Comparison of ENCODE assay signal across 1 cellular context in genomic region chr17:82236142-82236971, GRCh38.
A peak's percentile ranks its signal among the peaks of the same experiment; 100 is the strongest.
TF ChIP-seq lines count a peak whose summit lies in the region.

No MANE protein-coding gene starts in this region.

TF ChIP-seq in HEK293, 187 proteins besides CTCF, POLR2A, EP300 and RAD21 (continued from another document and continues in another):
- TF ChIP-seq ZNF112 (tag by site-specific recombination; IDR thresholded peaks at IDR 0.05) = no peak
- peak; percentile 92 for TF ChIP-seq ZFHX2 (tag by site-specific recombination; conservative IDR thresholded peaks at IDR 0.05)
- no peak for TF ChIP-seq ZBTB48 (tag by site-specific recombination; IDR thresholded peaks at IDR 0.05)
- TF ChIP-seq ZNF692 (tag by site-specific recombination; IDR thresholded peaks at IDR 0.05) = 0 out of 2 replicates have a peak, but pooled peaks have one; percentile 36
- TF ChIP-seq MYNN (tag by site-specific recombination; IDR thresholded peaks at IDR 0.05; ENCODE audit: borderline replicate concordance) = no peak
- TF ChIP-seq ZNF624 (tag by site-specific recombination; IDR thresholded peaks at IDR 0.05) = no peak
- peak; percentile 32; the same call in 1 of the 2 replicates for TF ChIP-seq SP7 (tag by site-specific recombination; IDR thresholded peaks at IDR 0.05)
- no peak for TF ChIP-seq ZNF558 (tag by site-specific recombination; IDR thresholded peaks at IDR 0.05)
- TF ChIP-seq ZNF169 (tag by site-specific recombination; IDR thresholded peaks at IDR 0.05) = no peak
- no peak for TF ChIP-seq ZNF223 (tag by site-specific recombination; IDR thresholded peaks at IDR 0.05)
- TF ChIP-seq ZNF791 (tag by site-specific recombination; IDR thresholded peaks at IDR 0.05) = no peak
- no peak for TF ChIP-seq ZNF174 (tag by site-specific recombination; IDR thresholded peaks at IDR 0.05)
- TF ChIP-seq PATZ1 (tag by site-specific recombination; IDR thresholded peaks at IDR 0.05) = peak; percentile 91
- no peak for TF ChIP-seq BCL6B (tag by site-specific recombination; IDR thresholded peaks at IDR 0.05)
- TF ChIP-seq YY2 (tag by site-specific recombination; IDR thresholded peaks at IDR 0.05) = no peak; the same call in 1 of the 2 replicates
- TF ChIP-seq ZBTB10 (tag by site-specific recombination; IDR thresholded peaks at IDR 0.05) = peak; percentile 86
- no peak for TF ChIP-seq MZF1 (tag by site-specific recombination; IDR thresholded peaks at IDR 0.05; ENCODE audit: borderline replicate concordance)
- TF ChIP-seq GLI2 (tag by site-specific recombination; IDR thresholded peaks at IDR 0.05; ENCODE audit: borderline replicate concordance, low read depth) = no peak
- 0 out of 2 replicates have a peak, but pooled peaks have one; percentile 23 for TF ChIP-seq ZNF391 (tag by site-specific recombination; IDR thresholded peaks at IDR 0.05; ENCODE audit: borderline replicate concordance, low read depth)
- TF ChIP-seq ZNF211 (tag by site-specific recombination; IDR thresholded peaks at IDR 0.05; ENCODE audit: low read depth) = no peak
- no peak for TF ChIP-seq ZNF513 (tag by site-specific recombination; IDR thresholded peaks at IDR 0.05)
- no peak for TF ChIP-seq ZNF404 (tag by site-specific recombination; IDR thresholded peaks at IDR 0.05)
- no peak for TF ChIP-seq ZNF37A (tag by site-specific recombination; IDR thresholded peaks at IDR 0.05)
- no peak for TF ChIP-seq ZNF571 (tag by site-specific recombination; IDR thresholded peaks at IDR 0.05)
- no peak for TF ChIP-seq YY1 (tag by site-specific recombination; IDR thresholded peaks at IDR 0.05)
- TF ChIP-seq ZNF24 (tag by site-specific recombination; IDR thresholded peaks at IDR 0.05) = no peak
- no peak for TF ChIP-seq ZNF433 (tag by site-specific recombination; IDR thresholded peaks at IDR 0.05; ENCODE audit: low read depth)
- TF ChIP-seq SCRT1 (tag by site-specific recombination; IDR thresholded peaks at IDR 0.05; ENCODE audit: borderline replicate concordance) = peak; percentile 44; the same call in 1 of the 2 replicates
- TF ChIP-seq ZFP41 (tag by site-specific recombination; IDR thresholded peaks at IDR 0.05; ENCODE audit: borderline replicate concordance) = no peak
- no peak for TF ChIP-seq ZXDB (tag by site-specific recombination; IDR thresholded peaks at IDR 0.05)
- no peak for TF ChIP-seq ZNF354C (tag by site-specific recombination; IDR thresholded peaks at IDR 0.05; ENCODE audit: borderline replicate concordance, low read depth)
- TF ChIP-seq ZBTB7A (tag by site-specific recombination; IDR thresholded peaks at IDR 0.05; ENCODE audit: low read depth) = peak; percentile 81; the same call in 1 of the 2 replicates
- no peak for TF ChIP-seq ZNF362 (tag by site-specific recombination; IDR thresholded peaks at IDR 0.05)
- TF ChIP-seq ZNF146 (tag by site-specific recombination; IDR thresholded peaks at IDR 0.05) = no peak
- TF ChIP-seq IKZF3 (tag by site-specific recombination; IDR thresholded peaks at IDR 0.05) = no peak
- no peak for TF ChIP-seq ZNF266 (tag by site-specific recombination; IDR thresholded peaks at IDR 0.05; ENCODE audit: low read depth)
- TF ChIP-seq ZBTB21 (tag by site-specific recombination; IDR thresholded peaks at IDR 0.05) = peak; percentile 48; the same call in 1 of the 2 replicates
- 0 out of 2 replicates have a peak, but pooled peaks have one; percentile 41 for TF ChIP-seq ZBTB17 (tag by site-specific recombination; IDR thresholded peaks at IDR 0.05)
- TF ChIP-seq ZSCAN23 (tag by site-specific recombination; IDR thresholded peaks at IDR 0.05) = no peak
- no peak for TF ChIP-seq ZNF670 (tag by site-specific recombination; IDR thresholded peaks at IDR 0.05; ENCODE audit: low read depth)
- no peak for TF ChIP-seq ZNF140 (tag by site-specific recombination; IDR thresholded peaks at IDR 0.05)
- TF ChIP-seq ZNF626 (tag by site-specific recombination; IDR thresholded peaks at IDR 0.05) = no peak
- no peak for TF ChIP-seq ZBTB49 (tag by site-specific recombination; IDR thresholded peaks at IDR 0.05; ENCODE audit: low read depth)
- peak; percentile 98 for TF ChIP-seq GLIS1 (tag by site-specific recombination; IDR thresholded peaks at IDR 0.05)
- no peak for TF ChIP-seq ZNF274 (IDR thresholded peaks at IDR 0.05; ENCODE audit: low read length)
- no peak for TF ChIP-seq ZNF274 (tag by site-specific recombination; IDR thresholded peaks at IDR 0.05; ENCODE audit: borderline replicate concordance)
- TF ChIP-seq ZBTB1 (tag by site-specific recombination; IDR thresholded peaks at IDR 0.05) = no peak
- TF ChIP-seq ZNF560 (tag by site-specific recombination; IDR thresholded peaks at IDR 0.05; ENCODE audit: borderline replicate concordance) = no peak
- peak; percentile 18 for TF ChIP-seq ZBTB26 (tag by site-specific recombination; optimal IDR thresholded peaks at IDR 0.05)
- no peak for TF ChIP-seq ZNF549 (tag by site-specific recombination; IDR thresholded peaks at IDR 0.05)
- TF ChIP-seq ZNF596 (tag by site-specific recombination; IDR thresholded peaks at IDR 0.05) = 0 out of 2 replicates have a peak, but pooled peaks have one; percentile 11
- no peak for TF ChIP-seq ZNF221 (tag by site-specific recombination; IDR thresholded peaks at IDR 0.05; ENCODE audit: borderline replicate concordance)
- no peak for TF ChIP-seq ZBTB44 (tag by site-specific recombination; IDR thresholded peaks at IDR 0.05)
- no peak for TF ChIP-seq ZNF792 (tag by site-specific recombination; IDR thresholded peaks at IDR 0.05)
- TF ChIP-seq OVOL3 (tag by site-specific recombination; IDR thresholded peaks at IDR 0.05) = no peak
